21 cellular contexts compared by ENCODE assay signal in genomic region chr12:67074072-67074471, GRCh38.
"Had no signal": no experiment of that assay in that cellular context is flagged by ENCODE, and none has a peak within 500 bp of the region (broad histone marks: within the 10 kb centered on the region; RNA-seq: fewer than 3 reads in every experiment).

No MANE protein-coding gene starts in this region.

- H3K27ac ChIP-seq: colonic mucosa, esophagus muscularis mucosa, foreskin keratinocyte, gastroesophageal sphincter, heart left ventricle, hepatocyte, left ventricle myocardium inferior, lower lobe of right lung had no signal

- H3K9me3 Mint-ChIP-seq: dendritic cell treated with granulocyte-macrophage colony-stimulating factor and Interleukin-4, amounts not matched to agents 40 ng/mL and 50 ng/mL, for 4 days; immature natural killer cell; mesothelial cell of epicardium; natural killer cell had no signal

- H3K36me3 ChIP-seq: colonic mucosa, esophagus muscularis mucosa, gastroesophageal sphincter, heart left ventricle, left ventricle myocardium inferior, lower lobe of right lung had no signal

- H3K27ac Mint-ChIP-seq: dendritic cell treated with granulocyte-macrophage colony-stimulating factor and Interleukin-4, amounts not matched to agents 40 ng/mL and 50 ng/mL, for 4 days; immature natural killer cell; mesothelial cell of epicardium; naive thymus-derived CD4-positive, alpha-beta T cell; natural killer cell had no signal

- H3K4me3 ChIP-seq: colonic mucosa, esophagus muscularis mucosa, gastroesophageal sphincter, heart left ventricle, hepatocyte, left ventricle myocardium inferior, lower lobe of right lung had no signal

- H3K4me1 ChIP-seq: colonic mucosa had no signal

- H3K4me3 Mint-ChIP-seq: dendritic cell treated with granulocyte-macrophage colony-stimulating factor and Interleukin-4, amounts not matched to agents 40 ng/mL and 50 ng/mL, for 4 days; immature natural killer cell; mesothelial cell of epicardium; naive thymus-derived CD4-positive, alpha-beta T cell; natural killer cell had no signal

- H3K9me3 ChIP-seq: colonic mucosa, esophagus muscularis mucosa, gastroesophageal sphincter, heart left ventricle, left ventricle myocardium inferior, lower lobe of right lung had no signal

- DNase-seq: colonic mucosa; cortex of kidney; effector CD8-positive, alpha-beta T cell; foreskin keratinocyte; heart left ventricle; hypothalamus; immature natural killer cell; islet precursor cell; kidney; kidney glomerular epithelial cell; left colon; left ventricle myocardium inferior; lower lobe of right lung; mesenchymal stem cell; naive thymus-derived CD4-positive, alpha-beta T cell; natural killer cell had no signal

- H3K36me3 Mint-ChIP-seq: immature natural killer cell; mesothelial cell of epicardium; naive thymus-derived CD4-positive, alpha-beta T cell; natural killer cell had no signal
